ENCODE assay signal across 36 cellular contexts in genomic region chr17:62905233-62905632, GRCh38.
"Had no signal": no experiment of that assay in that cellular context is flagged by ENCODE, and none has a peak within 500 bp of the region (broad histone marks: within the 10 kb centered on the region; RNA-seq: fewer than 3 reads in every experiment).

No MANE protein-coding gene starts in this region.

- H3K27me3 ChIP-seq: ascending aorta had no signal

- H3K4me1 ChIP-seq: ascending aorta had no signal

- DNase-seq: activated B cell treated with CpG ODN at 0.5 μM for 24 hours; activated CD4-positive, alpha-beta memory T cell treated with anti-CD3 and anti-CD28 coated beads for 36 hours; activated CD4-positive, alpha-beta T cell treated with anti-CD3 and anti-CD28 coated beads for 4 hours; activated CD4-positive, alpha-beta T cell treated with anti-CD3 and anti-CD28 coated beads, Interleukin-2, amount 10 ng/mL, durations not matched to agents 24 days and 14 days; activated CD4-positive, alpha-beta T cell treated with anti-CD3 and anti-CD28 coated beads, Interleukin-2, amount 50 U/mL, for 1 hour; activated CD4-positive, alpha-beta T cell treated with anti-CD3 and anti-CD28 coated beads, Interleukin-2, amount 50 U/mL, for 4 hours; activated CD4-positive, CD25-positive, alpha-beta regulatory T cell treated with anti-CD3 and anti-CD28 coated beads, Interleukin-2, amount 50 U/mL, for 72 hours; activated CD8-positive, alpha-beta memory T cell treated with anti-CD3 and anti-CD28 coated beads, Interleukin-2, amount 50 U/mL, for 4 hours; activated CD8-positive, alpha-beta T cell treated with anti-CD3 and anti-CD28 coated beads for 36 hours; activated effector memory CD4-positive, alpha-beta T cell treated with anti-CD3 and anti-CD28 coated beads, Interleukin-2, amount 50 U/mL, for 16 hours; activated gamma-delta T cell treated with Interleukin-2 at 50 U/mL for 16 hours; activated naive CD4-positive, alpha-beta T cell; activated naive CD4-positive, alpha-beta T cell treated with anti-CD3 and anti-CD28 coated beads for 36 hours; activated naive CD4-positive, alpha-beta T cell treated with anti-CD3 and anti-CD28 coated beads, Interleukin-2, amount 50 U/mL, for 16 hours; activated naive CD8-positive, alpha-beta T cell treated with anti-CD3 and anti-CD28 coated beads for 36 hours; activated T-cell treated with anti-CD3 and anti-CD28 coated beads for 4 hours; activated T-cell treated with anti-CD3 and anti-CD28 coated beads, Interleukin-2, amount 50 U/mL, for 1 hour; activated T-cell treated with anti-CD3 and anti-CD28 coated beads, Interleukin-2, amount 50 U/mL, for 4 hours; activated T-cell treated with anti-CD3 and anti-CD28 coated beads, Interleukin-2, amount 50 U/mL, for 72 hours; amygdala; anterior cingulate cortex; caudate nucleus; cerebellar nuclear complex; T-helper 1 cell; T-helper 2 cell; T-helper 9 cell had no signal

- H3K4me1 Mint-ChIP-seq: activated B cell treated with CpG ODN at 0.5 μM for 24 hours; activated CD4-positive, alpha-beta T cell treated with anti-CD3 and anti-CD28 coated beads, Interleukin-2, amount 10 ng/mL, durations not matched to agents 24 days and 14 days; activated naive CD8-positive, alpha-beta T cell treated with anti-CD3 and anti-CD28 coated beads for 36 hours; central memory CD8-positive, alpha-beta T cell had no signal

- H3K9me3 Mint-ChIP-seq: activated B cell treated with CpG ODN at 0.5 μM for 24 hours; activated CD4-positive, alpha-beta memory T cell treated with anti-CD3 and anti-CD28 coated beads for 36 hours; activated CD4-positive, alpha-beta T cell treated with anti-CD3 and anti-CD28 coated beads, Interleukin-2, amount 10 ng/mL, durations not matched to agents 24 days and 14 days; activated CD8-positive, alpha-beta T cell treated with anti-CD3 and anti-CD28 coated beads for 36 hours; activated naive CD4-positive, alpha-beta T cell treated with anti-CD3 and anti-CD28 coated beads for 36 hours; activated naive CD4-positive, alpha-beta T cell treated with anti-CD3 and anti-CD28 coated beads, Interleukin-2, amount 50 U/mL, for 72 hours; activated naive CD8-positive, alpha-beta T cell treated with anti-CD3 and anti-CD28 coated beads for 36 hours; activated T-cell treated with anti-CD3 and anti-CD28 coated beads, Interleukin-2, amount 50 U/mL, for 4 hours; activated T-cell treated with anti-CD3 and anti-CD28 coated beads, Interleukin-2, amount 50 U/mL, for 72 hours; activated T-helper 1 cell treated with anti-CD3 and anti-CD28 coated beads, Interleukin-12 subunit alpha, Interleukin-12 subunit beta, Interleukin-2, Interleukin-4 antibody, amounts not matched to agents 30 ng/mL and 10 ng/mL and 1 ng/mL, durations not matched to agents 14 hours and 24 hours and 36 hours; activated T-helper 17 cell treated with anti-CD3 and anti-CD28 coated beads, Interleukin-2, amount 50 U/mL, for 72 hours; central memory CD8-positive, alpha-beta T cell; T-helper 1 cell treated with Interleukin-12 subunit alpha and Interleukin-12 subunit beta and Interleukin-4 antibody, amounts not matched to agents 30 μg/mL and 1 μg/mL, for 36 hours; T-helper 2 cell treated with Interferon-gamma antibody and Interleukin-4, amounts not matched to agents 5 μg/mL and 100 μg/mL, for 36 hours had no signal

- H3K9me3 ChIP-seq: ascending aorta had no signal

- H3K4me3 Mint-ChIP-seq: activated B cell treated with CpG ODN at 0.5 μM for 24 hours; activated CD4-positive, alpha-beta memory T cell treated with anti-CD3 and anti-CD28 coated beads for 36 hours; activated CD4-positive, alpha-beta T cell treated with anti-CD3 and anti-CD28 coated beads, Interleukin-2, amount 10 ng/mL, durations not matched to agents 24 days and 14 days; activated CD8-positive, alpha-beta T cell treated with anti-CD3 and anti-CD28 coated beads for 36 hours; activated naive CD4-positive, alpha-beta T cell treated with anti-CD3 and anti-CD28 coated beads for 36 hours; activated naive CD8-positive, alpha-beta T cell treated with anti-CD3 and anti-CD28 coated beads for 36 hours; activated T-cell treated with anti-CD3 and anti-CD28 coated beads, Interleukin-2, amount 50 U/mL, for 4 hours; activated T-cell treated with anti-CD3 and anti-CD28 coated beads, Interleukin-2, amount 50 U/mL, for 72 hours; activated T-helper 1 cell treated with anti-CD3 and anti-CD28 coated beads, Interleukin-12 subunit alpha, Interleukin-12 subunit beta, Interleukin-2, Interleukin-4 antibody, amounts not matched to agents 30 ng/mL and 10 ng/mL and 1 ng/mL, durations not matched to agents 14 hours and 24 hours and 36 hours; activated T-helper 17 cell treated with anti-CD3 and anti-CD28 coated beads, Interleukin-2, amount 50 U/mL, for 72 hours; brain; central memory CD8-positive, alpha-beta T cell; T-helper 1 cell treated with Interleukin-12 subunit alpha and Interleukin-12 subunit beta and Interleukin-4 antibody, amounts not matched to agents 30 μg/mL and 1 μg/mL, for 36 hours; T-helper 2 cell treated with Interferon-gamma antibody and Interleukin-4, amounts not matched to agents 5 μg/mL and 100 μg/mL, for 36 hours had no signal

- H3K27ac Mint-ChIP-seq: activated B cell treated with CpG ODN at 0.5 μM for 24 hours; activated CD4-positive, alpha-beta memory T cell treated with anti-CD3 and anti-CD28 coated beads for 36 hours; activated CD4-positive, alpha-beta T cell treated with anti-CD3 and anti-CD28 coated beads, Interleukin-2, amount 10 ng/mL, durations not matched to agents 24 days and 14 days; activated CD8-positive, alpha-beta T cell treated with anti-CD3 and anti-CD28 coated beads for 36 hours; activated naive CD4-positive, alpha-beta T cell treated with anti-CD3 and anti-CD28 coated beads for 36 hours; activated naive CD8-positive, alpha-beta T cell treated with anti-CD3 and anti-CD28 coated beads for 36 hours; activated T-cell treated with anti-CD3 and anti-CD28 coated beads, Interleukin-2, amount 50 U/mL, for 72 hours; activated T-helper 1 cell treated with anti-CD3 and anti-CD28 coated beads, Interleukin-12 subunit alpha, Interleukin-12 subunit beta, Interleukin-2, Interleukin-4 antibody, amounts not matched to agents 30 ng/mL and 10 ng/mL and 1 ng/mL, durations not matched to agents 14 hours and 24 hours and 36 hours; activated T-helper 17 cell treated with anti-CD3 and anti-CD28 coated beads, Interleukin-2, amount 50 U/mL, for 72 hours; brain; T-helper 1 cell treated with Interleukin-12 subunit alpha and Interleukin-12 subunit beta and Interleukin-4 antibody, amounts not matched to agents 30 μg/mL and 1 μg/mL, for 36 hours; T-helper 2 cell treated with Interferon-gamma antibody and Interleukin-4, amounts not matched to agents 5 μg/mL and 100 μg/mL, for 36 hours had no signal

- H3K4me3 ChIP-seq: ascending aorta had no signal

- H3K27ac ChIP-seq: ascending aorta, VCaP had no signal

- ATAC-seq: activated CD8-positive, alpha-beta T cell treated with anti-CD3 and anti-CD28 coated beads for 36 hours; activated naive CD4-positive, alpha-beta T cell treated with anti-CD3 and anti-CD28 coated beads, Interleukin-2, amount 50 U/mL, for 72 hours; activated T-cell treated with anti-CD3 and anti-CD28 coated beads, Interleukin-2, amount 50 U/mL, for 4 hours; activated T-cell treated with anti-CD3 and anti-CD28 coated beads, Interleukin-2, amount 50 U/mL, for 72 hours; activated T-helper 17 cell treated with anti-CD3 and anti-CD28 coated beads, Interleukin-2, amount 50 U/mL, for 72 hours had no signal

- H3K36me3 Mint-ChIP-seq: activated CD4-positive, alpha-beta memory T cell treated with anti-CD3 and anti-CD28 coated beads for 36 hours; activated naive CD4-positive, alpha-beta T cell treated with anti-CD3 and anti-CD28 coated beads, Interleukin-2, amount 50 U/mL, for 72 hours; activated naive CD8-positive, alpha-beta T cell treated with anti-CD3 and anti-CD28 coated beads for 36 hours; brain had no signal

- FAIRE-seq: TTC549 had no signal

- H3K36me3 ChIP-seq: ascending aorta had no signal

- H3K27me3 Mint-ChIP-seq: activated CD4-positive, alpha-beta T cell treated with anti-CD3 and anti-CD28 coated beads, Interleukin-2, amount 10 ng/mL, durations not matched to agents 24 days and 14 days had no signal
